Comparison of ENCODE assay signal across 7 cellular contexts in the genomic region with DNA sequence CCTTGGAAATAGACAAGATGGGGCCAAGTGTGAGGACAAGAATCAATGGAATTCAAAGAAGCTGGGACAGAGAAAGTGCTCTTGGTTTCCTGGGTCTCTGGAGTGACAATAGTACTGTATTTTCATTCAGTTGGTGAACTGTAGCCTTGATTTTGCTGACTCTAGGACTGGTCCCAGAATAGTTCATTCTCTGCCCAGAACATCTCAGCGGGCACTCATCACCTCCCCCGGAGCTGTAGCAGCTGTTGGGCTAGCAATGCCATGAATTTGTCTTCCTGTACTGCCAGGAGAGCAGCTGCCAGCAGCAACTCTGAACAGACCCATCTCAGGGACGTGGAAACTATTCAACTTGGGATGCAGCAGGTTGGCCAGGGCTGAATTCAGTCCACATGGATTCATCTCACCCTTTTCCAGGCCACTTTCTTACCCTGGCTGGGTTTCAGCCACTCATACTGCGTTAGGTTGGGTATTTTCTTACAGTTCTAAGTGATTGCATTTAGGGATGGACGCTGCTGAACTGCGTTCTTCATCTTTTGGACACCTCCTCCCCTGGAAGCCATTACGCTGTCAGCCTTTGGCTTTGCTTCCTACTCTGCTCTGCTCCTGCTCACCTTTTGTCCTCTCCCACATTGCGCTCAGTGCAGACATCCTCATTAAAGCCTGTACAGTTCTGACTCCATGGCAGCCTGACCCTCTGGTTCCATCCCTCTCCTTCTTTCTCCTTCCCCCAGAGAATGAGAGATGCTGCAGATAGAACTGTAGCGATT.
DNase-seq lines count a peak whose midpoint lies in the region; ATAC-seq, FAIRE-seq and TF ChIP-seq lines count a peak whose summit lies in the region.
"Not testable (repeated sequence)": the region's sequence is repeated elsewhere in the genome, so short reads cannot be mapped to it uniquely, and the experiment has no call there.

No MANE protein-coding gene starts in this region.

- not testable (repeated sequence) for H3K36me3 ChIP-seq in Karpas-422 (ENCODE audit: insufficient read depth, low read length); cardiac muscle cell; pancreas

- not testable (repeated sequence) for H3K27me3 ChIP-seq in Karpas-422 (ENCODE audit: low read length); cardiac muscle cell; pancreas

- ATAC-seq in pancreas: peak in 3 of 4 donors; percentile 18 to 76 (median 66)

- H3K27ac ChIP-seq in Karpas-422 (ENCODE audit: low read length); cardiac muscle cell; pancreas: not testable (repeated sequence)

- H4K20me1 ChIP-seq in Karpas-422 (ENCODE audit: insufficient read depth, low read depth, low read length): not testable (repeated sequence)

- not testable (repeated sequence) for H3K4me3 ChIP-seq in Karpas-422 (ENCODE audit: low read length); cardiac muscle cell; pancreas

- not testable (repeated sequence) for TF ChIP-seq CTCF in cardiac muscle cell (IDR thresholded peaks at IDR 0.05; ENCODE audit: low read depth, low read length); pancreas (IDR thresholded peaks at IDR 0.05)

- not testable (repeated sequence) for H2AFZ ChIP-seq in Karpas-422 (ENCODE audit: low read length)

- H3K79me2 ChIP-seq in Karpas-422 (ENCODE audit: low read length): not testable (repeated sequence)

- intact Hi-C loops in pancreas (cut with DNase I): not testable (repeated sequence)

- DNase-seq in Karpas-422 (peak; percentile 12), RPMI8226 (peak; percentile 66), fibroblast of gingiva (ENCODE audit: low read depth) (peak; percentile 40), cardiac muscle cell (ENCODE audit: low read depth in 1 of 2, low spot score in 1 of 2) (peak; percentile 36 to 61), left kidney (ENCODE audit: low read depth, low spot score) (peak; percentile 4), pancreas (peak in 1 of 6 donors; percentile 1), superior temporal gyrus (ENCODE audit: extremely low spot score) (peak; percentile 43)

- not testable (repeated sequence) for H3K9me2 ChIP-seq in Karpas-422 (replicated peaks; ENCODE audit: insufficient read depth, low read length)

- not testable (repeated sequence) for H3K4me1 ChIP-seq in Karpas-422 (ENCODE audit: low read length); cardiac muscle cell (ENCODE audit: low read depth); pancreas

- H3K9me3 ChIP-seq in Karpas-422 (ENCODE audit: low read length); cardiac muscle cell (ENCODE audit: low read depth); pancreas: not testable (repeated sequence)

- FAIRE-seq in pancreas (lab: Jason Lieb, UNC): not testable (repeated sequence)

- 81 to 87% methylated on average over 5 to 7 of the region's 9 CpGs for WGBS in pancreas, 2 donors

- not testable (repeated sequence) for H3K4me2 ChIP-seq in Karpas-422 (ENCODE audit: low read depth, low read length, poor library complexity, severe bottlenecking)

- not testable (repeated sequence) for H3K9ac ChIP-seq in Karpas-422 (ENCODE audit: low read length)
